9 cellular contexts compared by ENCODE assay signal in genomic region chr3:150412599-150413069, GRCh38. TPM values are rescaled to one million over a fixed set of nuclear protein-coding genes. Genes with fewer than 3 reads are reported as not detected.
DNase-seq lines count a peak whose midpoint lies in the region; ATAC-seq, FAIRE-seq and TF ChIP-seq lines count a peak whose summit lies in the region.
"Had no signal": no experiment of that assay in that cellular context is flagged by ENCODE, and none has a peak within 500 bp of the region (broad histone marks: within the 10 kb centered on the region; RNA-seq: fewer than 3 reads in every experiment).

No MANE protein-coding gene starts in this region.

- ATAC-seq in HG03280 (IDR thresholded peaks at IDR 0.05; ENCODE audit: unreplicated experiment) = no peak

- H3K4me1 Mint-ChIP-seq in activated T-helper 1 cell treated with anti-CD3 and anti-CD28 coated beads, Interleukin-12 subunit alpha, Interleukin-12 subunit beta, Interleukin-2, Interleukin-4 antibody, amounts not matched to agents 30 ng/mL and 10 ng/mL and 1 ng/mL, durations not matched to agents 14 hours and 24 hours and 36 hours (ENCODE audit: low read depth) = peaks cover 62% of the 10 kb centered on the region

- H3K9me3 Mint-ChIP-seq in activated T-helper 1 cell treated with anti-CD3 and anti-CD28 coated beads, Interleukin-12 subunit alpha, Interleukin-12 subunit beta, Interleukin-2, Interleukin-4 antibody, amounts not matched to agents 30 ng/mL and 10 ng/mL and 1 ng/mL, durations not matched to agents 14 hours and 24 hours and 36 hours = no peaks in the 10 kb centered on the region

- no peaks in the 10 kb centered on the region for H3K9me2 ChIP-seq in hepatocyte (replicated peaks; ENCODE audit: insufficient read depth)

- H3K36me3 ChIP-seq in MG63 (peaks cover 74% of the 10 kb centered on the region), hepatocyte (replicated peaks; ENCODE audit: insufficient read depth, low read depth) (peaks cover 4% of the 10 kb centered on the region), small intestine (ENCODE audit: control insufficient read depth in 2 of 2, insufficient read depth in 2 of 2, low read length in 2 of 2) (no peaks in the 10 kb centered on the region)

- no peak for FAIRE-seq in small intestine (lab: Jason Lieb, UNC)
- FAIRE-seq: G401.6 had no signal

- DNase-seq in NCI-H2029 treated with DMSO at 0.1 percent for 48 hours (lab: John Stamatoyannopoulos, UW) (peak; percentile 4), NCI-H2029 (lab: John Stamatoyannopoulos, UW) (no peak), MG63 (no peak), hepatocyte (ENCODE audit: low spot score) (peak; percentile 39), small intestine (peak; percentile 42), putamen (ENCODE audit: low spot score) (no peak)
- no peak for DNase-seq in activated T-helper 1 cell treated with anti-CD3 and anti-CD28 coated beads, Interleukin-12 subunit alpha, Interleukin-12 subunit beta, Interleukin-2, Interleukin-4 antibody, amounts not matched to agents 30 ng/mL and 10 ng/mL and 1 ng/mL, durations not matched to agents 14 hours and 24 hours and 36 hours (ENCODE audit: low spot score)

- H3K9me3 ChIP-seq in MG63 = no peaks in the 10 kb centered on the region
- H3K9me3 ChIP-seq in hepatocyte (ENCODE audit: low read depth) = no peaks in the 10 kb centered on the region
- no peaks in the 10 kb centered on the region for H3K9me3 ChIP-seq in small intestine (ENCODE audit: control insufficient read depth, low read depth)

- no peak overlapping the region for H2AFZ ChIP-seq in hepatocyte

- peak overlapping the region; percentile 82 for H3K4me2 ChIP-seq in hepatocyte

- WGBS in hepatocyte (ENCODE audit: low lambda C conversion rate, missing lambda C conversion rate) = 1% methylated on average over 4 of the region's 4 CpGs
- 1 to 2% (median 2%) methylated on average over 4 of the region's 4 CpGs for WGBS in small intestine, 3 donors

- H3K4me1 ChIP-seq in hepatocyte (ENCODE audit: insufficient read depth) (peaks cover 23% of the 10 kb centered on the region), small intestine (ENCODE audit: control insufficient read depth in 2 of 2, insufficient read depth in 1 of 2, low read depth in 1 of 2, low read length in 1 of 2) (peaks cover 0 to 7% of the 10 kb centered on the region in 2 donors)

- TF ChIP-seq CTCF in hepatocyte (IDR thresholded peaks at IDR 0.05; ENCODE audit: poor library complexity) = no peak

- intact Hi-C loops in activated T-helper 1 cell treated with anti-CD3 and anti-CD28 coated beads, Interleukin-12 subunit alpha, Interleukin-12 subunit beta, Interleukin-2, Interleukin-4 antibody, amounts not matched to agents 30 ng/mL and 10 ng/mL and 1 ng/mL, durations not matched to agents 14 hours and 24 hours and 36 hours (cut with micrococcal nuclease) = loop anchor here (5.0 kb wide), 1 partner anchor 855 kb away; no protein-coding TSS in a partner anchor

- peaks cover 84% of the 10 kb centered on the region for H4K20me1 ChIP-seq in hepatocyte (ENCODE audit: insufficient read depth, poor library complexity, severe bottlenecking)

- peak overlapping the region; percentile 34 for H3K27ac ChIP-seq in hepatocyte
- H3K27ac ChIP-seq in small intestine (ENCODE audit: low read depth in 1 of 2, low read length in 1 of 2) = no peak overlapping the region

- peaks cover 37% of the 10 kb centered on the region for H3K36me3 Mint-ChIP-seq in activated T-helper 1 cell treated with anti-CD3 and anti-CD28 coated beads, Interleukin-12 subunit alpha, Interleukin-12 subunit beta, Interleukin-2, Interleukin-4 antibody, amounts not matched to agents 30 ng/mL and 10 ng/mL and 1 ng/mL, durations not matched to agents 14 hours and 24 hours and 36 hours (ENCODE audit: low read depth)

- no peaks in the 10 kb centered on the region for H3K27me3 Mint-ChIP-seq in activated T-helper 1 cell treated with anti-CD3 and anti-CD28 coated beads, Interleukin-12 subunit alpha, Interleukin-12 subunit beta, Interleukin-2, Interleukin-4 antibody, amounts not matched to agents 30 ng/mL and 10 ng/mL and 1 ng/mL, durations not matched to agents 14 hours and 24 hours and 36 hours (ENCODE audit: insufficient read depth)

- peak overlapping the region; percentile 79 for H3K4me3 ChIP-seq in MG63
- peak overlapping the region; percentile 78 for H3K4me3 ChIP-seq in hepatocyte
- peak overlapping the region; percentile 15 to 52 for H3K4me3 ChIP-seq in small intestine (ENCODE audit: low read depth in 1 of 2, low read length in 2 of 2)

- peaks cover 86% of the 10 kb centered on the region for H3K79me2 ChIP-seq in hepatocyte

- H3K4me3 Mint-ChIP-seq in activated T-helper 1 cell treated with anti-CD3 and anti-CD28 coated beads, Interleukin-12 subunit alpha, Interleukin-12 subunit beta, Interleukin-2, Interleukin-4 antibody, amounts not matched to agents 30 ng/mL and 10 ng/mL and 1 ng/mL, durations not matched to agents 14 hours and 24 hours and 36 hours = peak overlapping the region; percentile 83

- no peaks in the 10 kb centered on the region for H3K27me3 ChIP-seq in MG63
- H3K27me3 ChIP-seq in hepatocyte = no peaks in the 10 kb centered on the region
- H3K27me3 ChIP-seq in small intestine (ENCODE audit: control insufficient read depth in 2 of 2, insufficient read depth in 2 of 2, low read length in 2 of 2) = no peaks in the 10 kb centered on the region

- peak overlapping the region; percentile 54 for H3K27ac Mint-ChIP-seq in activated T-helper 1 cell treated with anti-CD3 and anti-CD28 coated beads, Interleukin-12 subunit alpha, Interleukin-12 subunit beta, Interleukin-2, Interleukin-4 antibody, amounts not matched to agents 30 ng/mL and 10 ng/mL and 1 ng/mL, durations not matched to agents 14 hours and 24 hours and 36 hours

RNA-seq across cellular contexts. Expression of gene TSC22D2, which starts 4.5 kb away (rescaled TPM):
- total RNA-seq in MG63 (2014; rRNA removed; shearing (Covaris generic); ENCODE audit: low replicate concordance) = 6.3 and 10.3 TPM in 2 replicates
- 21.3 and 22.7 TPM in 2 replicates for total RNA-seq in activated T-helper 1 cell treated with anti-CD3 and anti-CD28 coated beads, Interleukin-12 subunit alpha, Interleukin-12 subunit beta, Interleukin-2, Interleukin-4 antibody, amounts not matched to agents 30 ng/mL and 10 ng/mL and 1 ng/mL, durations not matched to agents 14 hours and 24 hours and 36 hours
- 25.0 and 34.9 TPM in 2 replicates for total RNA-seq in hepatocyte
- polyA plus RNA-seq in hepatocyte (36.9 and 38.8 TPM in 2 replicates), small intestine (1 to 10 TPM; 5.9 to 8.5 (median 6.5) TPM)

Comparison
In these comparisons a context has a peak if more than half of its experiments do, and no peak if none do; other contexts are left out.
1. DNase-seq: peak in NCI-H2029 treated with DMSO at 0.1 percent for 48 hours (single experiment), hepatocyte (single experiment) and small intestine (single experiment); none in NCI-H2029 (single experiment), MG63 (single experiment), activated T-helper 1 cell treated with anti-CD3 and anti-CD28 coated beads, Interleukin-12 subunit alpha, Interleukin-12 subunit beta, Interleukin-2, Interleukin-4 antibody, amounts not matched to agents 30 ng/mL and 10 ng/mL and 1 ng/mL, durations not matched to agents 14 hours and 24 hours and 36 hours (single experiment) and putamen (single experiment).
2. Peak in every context shown above with its lines, with median percentiles within 50 percentile points of each other: H3K4me3 ChIP-seq.